1 cellular context compared by ENCODE assay signal in the genomic region with DNA sequence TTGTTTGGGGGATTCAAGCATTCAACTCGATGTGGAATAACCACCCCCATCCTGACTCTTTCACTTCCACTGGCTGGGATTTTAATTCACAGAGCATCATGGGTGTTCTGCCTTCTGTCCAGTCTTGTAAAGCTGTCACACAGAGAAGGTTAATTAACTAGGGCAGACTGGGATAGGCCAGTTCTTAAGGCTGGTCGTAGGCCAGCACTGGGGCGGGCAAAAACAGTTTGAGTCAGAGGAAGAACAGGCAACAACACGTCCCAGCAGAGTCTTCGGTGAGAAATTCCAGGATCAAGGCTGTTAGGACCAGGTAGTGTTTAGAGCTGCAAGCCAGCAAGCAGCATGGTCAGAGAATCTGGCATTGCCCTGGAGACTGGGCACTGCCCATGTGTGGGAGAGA.
A peak's percentile ranks its signal among the peaks of the same experiment; 100 is the strongest.
TF ChIP-seq lines count a peak whose summit lies in the region.

No MANE protein-coding gene starts in this region.

TF ChIP-seq in SK-N-SH, 30 proteins besides CTCF, POLR2A, EP300 and RAD21 (continued from another document):
- TF ChIP-seq, protein P1, sequence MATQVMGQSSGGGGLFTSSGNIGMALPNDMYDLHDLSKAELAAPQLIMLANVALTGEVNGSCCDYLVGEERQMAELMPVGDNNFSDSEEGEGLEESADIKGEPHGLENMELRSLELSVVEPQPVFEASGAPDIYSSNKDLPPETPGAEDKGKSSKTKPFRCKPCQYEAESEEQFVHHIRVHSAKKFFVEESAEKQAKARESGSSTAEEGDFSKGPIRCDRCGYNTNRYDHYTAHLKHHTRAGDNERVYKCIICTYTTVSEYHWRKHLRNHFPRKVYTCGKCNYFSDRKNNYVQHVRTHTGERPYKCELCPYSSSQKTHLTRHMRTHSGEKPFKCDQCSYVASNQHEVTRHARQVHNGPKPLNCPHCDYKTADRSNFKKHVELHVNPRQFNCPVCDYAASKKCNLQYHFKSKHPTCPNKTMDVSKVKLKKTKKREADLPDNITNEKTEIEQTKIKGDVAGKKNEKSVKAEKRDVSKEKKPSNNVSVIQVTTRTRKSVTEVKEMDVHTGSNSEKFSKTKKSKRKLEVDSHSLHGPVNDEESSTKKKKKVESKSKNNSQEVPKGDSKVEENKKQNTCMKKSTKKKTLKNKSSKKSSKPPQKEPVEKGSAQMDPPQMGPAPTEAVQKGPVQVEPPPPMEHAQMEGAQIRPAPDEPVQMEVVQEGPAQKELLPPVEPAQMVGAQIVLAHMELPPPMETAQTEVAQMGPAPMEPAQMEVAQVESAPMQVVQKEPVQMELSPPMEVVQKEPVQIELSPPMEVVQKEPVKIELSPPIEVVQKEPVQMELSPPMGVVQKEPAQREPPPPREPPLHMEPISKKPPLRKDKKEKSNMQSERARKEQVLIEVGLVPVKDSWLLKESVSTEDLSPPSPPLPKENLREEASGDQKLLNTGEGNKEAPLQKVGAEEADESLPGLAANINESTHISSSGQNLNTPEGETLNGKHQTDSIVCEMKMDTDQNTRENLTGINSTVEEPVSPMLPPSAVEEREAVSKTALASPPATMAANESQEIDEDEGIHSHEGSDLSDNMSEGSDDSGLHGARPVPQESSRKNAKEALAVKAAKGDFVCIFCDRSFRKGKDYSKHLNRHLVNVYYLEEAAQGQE (IDR thresholded peaks at IDR 0.05; ENCODE audit: low read depth, low read length), result no peak
- TF ChIP-seq, protein P2, sequence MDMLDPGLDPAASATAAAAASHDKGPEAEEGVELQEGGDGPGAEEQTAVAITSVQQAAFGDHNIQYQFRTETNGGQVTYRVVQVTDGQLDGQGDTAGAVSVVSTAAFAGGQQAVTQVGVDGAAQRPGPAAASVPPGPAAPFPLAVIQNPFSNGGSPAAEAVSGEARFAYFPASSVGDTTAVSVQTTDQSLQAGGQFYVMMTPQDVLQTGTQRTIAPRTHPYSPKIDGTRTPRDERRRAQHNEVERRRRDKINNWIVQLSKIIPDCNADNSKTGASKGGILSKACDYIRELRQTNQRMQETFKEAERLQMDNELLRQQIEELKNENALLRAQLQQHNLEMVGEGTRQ (IDR thresholded peaks at IDR 0.05; ENCODE audit: borderline replicate concordance, low read depth, low read length), result no peak
- TF ChIP-seq NRF1 (IDR thresholded peaks at IDR 0.05; ENCODE audit: low read depth, low read length) (no peak), JUND (IDR thresholded peaks at IDR 0.05) (peak; percentile 65), FOSL2 (IDR thresholded peaks at IDR 0.05; ENCODE audit: borderline replicate concordance, low read depth) (no peak; the same call in 1 of the 2 replicates), TEAD4 (IDR thresholded peaks at IDR 0.05; ENCODE audit: borderline replicate concordance, insufficient read depth) (no peak), SIN3A (IDR thresholded peaks at IDR 0.05; ENCODE audit: borderline replicate concordance, low read depth, low read length) (0 out of 2 replicates have a peak, but pooled peaks have one; percentile 60), TAF1 (IDR thresholded peaks at IDR 0.05; ENCODE audit: borderline replicate concordance, low read depth, low read length) (no peak), POLR2AphosphoS5 (IDR thresholded peaks at IDR 0.05; ENCODE audit: low read depth, low read length) (no peak; the same call in 1 of the 2 replicates), YY1 (IDR thresholded peaks at IDR 0.05; ENCODE audit: low read depth) (no peak), GATA2 (CRISPR knock-in tag; IDR thresholded peaks at IDR 0.05) (no peak), RCOR1 (IDR thresholded peaks at IDR 0.05; ENCODE audit: low read length) (peak; percentile 44; the same call in 1 of the 2 replicates), EZH2phosphoT487 (IDR thresholded peaks at IDR 0.05; ENCODE audit: borderline replicate concordance, low read depth) (no peak), CHD2 (IDR thresholded peaks at IDR 0.05; ENCODE audit: low read length, partially characterized antibody) (no peak), RXRA (IDR thresholded peaks at IDR 0.05; ENCODE audit: borderline replicate concordance, low read depth) (no peak), GABPA (IDR thresholded peaks at IDR 0.05; ENCODE audit: low read depth) (no peak), RFX5 (IDR thresholded peaks at IDR 0.05; ENCODE audit: low read length) (no peak), NFIC (IDR thresholded peaks at IDR 0.05; ENCODE audit: borderline replicate concordance) (peak; percentile 52; the same call in 1 of the 2 replicates), FOXM1 (IDR thresholded peaks at IDR 0.05; ENCODE audit: low read depth) (no peak), TCF12 (IDR thresholded peaks at IDR 0.05) (peak; percentile 92), SMC3 (IDR thresholded peaks at IDR 0.05; ENCODE audit: low read depth, low read length) (0 out of 2 replicates have a peak, but pooled peaks have one; percentile 11), MXI1 (IDR thresholded peaks at IDR 0.05; ENCODE audit: low read depth, low read length) (peak; percentile 56; the same call in 1 of the 2 replicates), ELF1 (IDR thresholded peaks at IDR 0.05) (no peak)
- TF ChIP-seq, protein P3, sequence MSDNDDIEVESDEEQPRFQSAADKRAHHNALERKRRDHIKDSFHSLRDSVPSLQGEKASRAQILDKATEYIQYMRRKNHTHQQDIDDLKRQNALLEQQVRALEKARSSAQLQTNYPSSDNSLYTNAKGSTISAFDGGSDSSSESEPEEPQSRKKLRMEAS (IDR thresholded peaks at IDR 0.05; ENCODE audit: low read depth), result peak; percentile 52; the same call in 1 of the 2 replicates
- TF ChIP-seq, protein P4, sequence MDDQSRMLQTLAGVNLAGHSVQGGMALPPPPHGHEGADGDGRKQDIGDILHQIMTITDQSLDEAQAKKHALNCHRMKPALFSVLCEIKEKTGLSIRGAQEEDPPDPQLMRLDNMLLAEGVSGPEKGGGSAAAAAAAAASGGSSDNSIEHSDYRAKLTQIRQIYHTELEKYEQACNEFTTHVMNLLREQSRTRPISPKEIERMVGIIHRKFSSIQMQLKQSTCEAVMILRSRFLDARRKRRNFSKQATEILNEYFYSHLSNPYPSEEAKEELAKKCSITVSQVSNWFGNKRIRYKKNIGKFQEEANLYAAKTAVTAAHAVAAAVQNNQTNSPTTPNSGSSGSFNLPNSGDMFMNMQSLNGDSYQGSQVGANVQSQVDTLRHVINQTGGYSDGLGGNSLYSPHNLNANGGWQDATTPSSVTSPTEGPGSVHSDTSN (IDR thresholded peaks at IDR 0.05), result peak; percentile 97
- TF ChIP-seq, protein P5, sequence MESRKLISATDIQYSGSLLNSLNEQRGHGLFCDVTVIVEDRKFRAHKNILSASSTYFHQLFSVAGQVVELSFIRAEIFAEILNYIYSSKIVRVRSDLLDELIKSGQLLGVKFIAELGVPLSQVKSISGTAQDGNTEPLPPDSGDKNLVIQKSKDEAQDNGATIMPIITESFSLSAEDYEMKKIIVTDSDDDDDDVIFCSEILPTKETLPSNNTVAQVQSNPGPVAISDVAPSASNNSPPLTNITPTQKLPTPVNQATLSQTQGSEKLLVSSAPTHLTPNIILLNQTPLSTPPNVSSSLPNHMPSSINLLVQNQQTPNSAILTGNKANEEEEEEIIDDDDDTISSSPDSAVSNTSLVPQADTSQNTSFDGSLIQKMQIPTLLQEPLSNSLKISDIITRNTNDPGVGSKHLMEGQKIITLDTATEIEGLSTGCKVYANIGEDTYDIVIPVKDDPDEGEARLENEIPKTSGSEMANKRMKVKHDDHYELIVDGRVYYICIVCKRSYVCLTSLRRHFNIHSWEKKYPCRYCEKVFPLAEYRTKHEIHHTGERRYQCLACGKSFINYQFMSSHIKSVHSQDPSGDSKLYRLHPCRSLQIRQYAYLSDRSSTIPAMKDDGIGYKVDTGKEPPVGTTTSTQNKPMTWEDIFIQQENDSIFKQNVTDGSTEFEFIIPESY (IDR thresholded peaks at IDR 0.05; ENCODE audit: borderline replicate concordance, low read depth), result no peak
- TF ChIP-seq, protein P6, sequence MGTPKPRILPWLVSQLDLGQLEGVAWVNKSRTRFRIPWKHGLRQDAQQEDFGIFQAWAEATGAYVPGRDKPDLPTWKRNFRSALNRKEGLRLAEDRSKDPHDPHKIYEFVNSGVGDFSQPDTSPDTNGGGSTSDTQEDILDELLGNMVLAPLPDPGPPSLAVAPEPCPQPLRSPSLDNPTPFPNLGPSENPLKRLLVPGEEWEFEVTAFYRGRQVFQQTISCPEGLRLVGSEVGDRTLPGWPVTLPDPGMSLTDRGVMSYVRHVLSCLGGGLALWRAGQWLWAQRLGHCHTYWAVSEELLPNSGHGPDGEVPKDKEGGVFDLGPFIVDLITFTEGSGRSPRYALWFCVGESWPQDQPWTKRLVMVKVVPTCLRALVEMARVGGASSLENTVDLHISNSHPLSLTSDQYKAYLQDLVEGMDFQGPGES (IDR thresholded peaks at IDR 0.05; ENCODE audit: low read depth, low read length), result no peak
TF ChIP-seq in SK-N-SH: peak in this region for 9.
